ENCODE assay signal across 1 cellular context in genomic region chr10:97407211-97407951, GRCh38.
TF ChIP-seq lines count a peak whose summit lies in the region.

No MANE protein-coding gene starts in this region.

TF ChIP-seq in HepG2, 621 proteins besides CTCF, POLR2A, EP300 and RAD21 (continued from another document and continues in another):
- TF ChIP-seq, protein P1, sequence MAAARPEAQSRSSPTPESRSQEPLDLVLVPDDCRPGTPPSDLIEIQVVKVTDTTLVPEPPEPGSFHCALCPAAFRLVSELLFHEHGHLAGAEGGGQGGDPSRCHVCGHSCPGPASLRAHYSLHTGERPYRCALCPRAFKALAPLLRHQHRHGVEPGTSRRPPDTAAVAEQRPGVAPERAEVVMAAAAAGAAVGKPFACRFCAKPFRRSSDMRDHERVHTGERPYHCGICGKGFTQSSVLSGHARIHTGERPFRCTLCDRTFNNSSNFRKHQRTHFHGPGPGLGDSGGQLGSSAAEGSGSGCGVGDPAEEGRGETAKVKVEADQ (CRISPR knock-in tag; IDR thresholded peaks at IDR 0.05; ENCODE audit: borderline replicate concordance): no peak
- TF ChIP-seq SATB2 (CRISPR knock-in tag; IDR thresholded peaks at IDR 0.05): no peak
- TF ChIP-seq DR1 (CRISPR knock-in tag; IDR thresholded peaks at IDR 0.05): no peak
- TF ChIP-seq NR2F1 (CRISPR knock-in tag; IDR thresholded peaks at IDR 0.05): peak in 1 of 2 experiments; percentile 25; a peak in 1 of 4 replicates
- peak; percentile 23; the same call in 1 of the 2 replicates for TF ChIP-seq ZNF350 (CRISPR knock-in tag; IDR thresholded peaks at IDR 0.05; ENCODE audit: borderline replicate concordance, low read depth)
- TF ChIP-seq ZNF251 (CRISPR knock-in tag; IDR thresholded peaks at IDR 0.05): no peak
- TF ChIP-seq TRIM22 (IDR thresholded peaks at IDR 0.05): no peak
- no peak for TF ChIP-seq ZSCAN22 (CRISPR knock-in tag; IDR thresholded peaks at IDR 0.05)
- no peak for TF ChIP-seq EEA1 (CRISPR knock-in tag; IDR thresholded peaks at IDR 0.05; ENCODE audit: borderline replicate concordance)
- 0 out of 2 replicates have a peak, but pooled peaks have one; percentile 19 for TF ChIP-seq BCL6 (CRISPR knock-in tag; IDR thresholded peaks at IDR 0.05)
- no peak for TF ChIP-seq TCF7 (IDR thresholded peaks at IDR 0.05; ENCODE audit: low read depth)
- TF ChIP-seq ZNF235 (CRISPR knock-in tag; IDR thresholded peaks at IDR 0.05; ENCODE audit: borderline replicate concordance): 0 out of 2 replicates have a peak, but pooled peaks have one; percentile 33
- TF ChIP-seq NCOA5 (CRISPR knock-in tag; IDR thresholded peaks at IDR 0.05): no peak
- TF ChIP-seq ZKSCAN8 (CRISPR knock-in tag; IDR thresholded peaks at IDR 0.05; ENCODE audit: borderline replicate concordance): 0 out of 2 replicates have a peak, but pooled peaks have one; percentile 11
- no peak for TF ChIP-seq GPBP1L1 (CRISPR knock-in tag; IDR thresholded peaks at IDR 0.05)
- TF ChIP-seq, protein P2, sequence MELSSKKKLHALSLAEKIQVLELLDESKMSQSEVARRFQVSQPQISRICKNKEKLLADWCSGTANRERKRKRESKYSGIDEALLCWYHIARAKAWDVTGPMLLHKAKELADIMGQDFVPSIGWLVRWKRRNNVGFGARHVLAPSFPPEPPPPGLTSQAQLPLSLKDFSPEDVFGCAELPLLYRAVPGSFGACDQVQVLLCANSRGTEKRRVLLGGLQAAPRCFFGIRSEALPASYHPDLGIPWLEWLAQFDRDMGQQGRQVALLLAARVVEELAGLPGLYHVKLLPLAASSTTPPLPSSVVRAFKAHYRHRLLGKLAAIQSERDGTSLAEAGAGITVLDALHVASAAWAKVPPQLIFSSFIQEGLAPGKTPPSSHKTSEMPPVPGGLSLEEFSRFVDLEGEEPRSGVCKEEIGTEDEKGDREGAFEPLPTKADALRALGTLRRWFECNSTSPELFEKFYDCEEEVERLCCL (CRISPR knock-in tag; IDR thresholded peaks at IDR 0.05; ENCODE audit: borderline replicate concordance): no peak
- TF ChIP-seq HDAC2 (CRISPR knock-in tag; IDR thresholded peaks at IDR 0.05): peak; percentile 76
- no peak for TF ChIP-seq ZNF260 (CRISPR knock-in tag; IDR thresholded peaks at IDR 0.05; ENCODE audit: borderline replicate concordance, low read depth)
- TF ChIP-seq, protein P3, sequence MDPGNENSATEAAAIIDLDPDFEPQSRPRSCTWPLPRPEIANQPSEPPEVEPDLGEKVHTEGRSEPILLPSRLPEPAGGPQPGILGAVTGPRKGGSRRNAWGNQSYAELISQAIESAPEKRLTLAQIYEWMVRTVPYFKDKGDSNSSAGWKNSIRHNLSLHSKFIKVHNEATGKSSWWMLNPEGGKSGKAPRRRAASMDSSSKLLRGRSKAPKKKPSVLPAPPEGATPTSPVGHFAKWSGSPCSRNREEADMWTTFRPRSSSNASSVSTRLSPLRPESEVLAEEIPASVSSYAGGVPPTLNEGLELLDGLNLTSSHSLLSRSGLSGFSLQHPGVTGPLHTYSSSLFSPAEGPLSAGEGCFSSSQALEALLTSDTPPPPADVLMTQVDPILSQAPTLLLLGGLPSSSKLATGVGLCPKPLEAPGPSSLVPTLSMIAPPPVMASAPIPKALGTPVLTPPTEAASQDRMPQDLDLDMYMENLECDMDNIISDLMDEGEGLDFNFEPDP (CRISPR knock-in tag; conservative IDR thresholded peaks at IDR 0.05): no peak
- TF ChIP-seq, protein P4, sequence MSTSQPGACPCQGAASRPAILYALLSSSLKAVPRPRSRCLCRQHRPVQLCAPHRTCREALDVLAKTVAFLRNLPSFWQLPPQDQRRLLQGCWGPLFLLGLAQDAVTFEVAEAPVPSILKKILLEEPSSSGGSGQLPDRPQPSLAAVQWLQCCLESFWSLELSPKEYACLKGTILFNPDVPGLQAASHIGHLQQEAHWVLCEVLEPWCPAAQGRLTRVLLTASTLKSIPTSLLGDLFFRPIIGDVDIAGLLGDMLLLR (CRISPR knock-in tag; IDR thresholded peaks at IDR 0.05): no peak
- no peak for TF ChIP-seq ZNF136 (CRISPR knock-in tag; IDR thresholded peaks at IDR 0.05; ENCODE audit: low read depth)
- TF ChIP-seq ZNF569 (CRISPR knock-in tag; IDR thresholded peaks at IDR 0.05; ENCODE audit: borderline replicate concordance): no peak
- TF ChIP-seq, protein P5, sequence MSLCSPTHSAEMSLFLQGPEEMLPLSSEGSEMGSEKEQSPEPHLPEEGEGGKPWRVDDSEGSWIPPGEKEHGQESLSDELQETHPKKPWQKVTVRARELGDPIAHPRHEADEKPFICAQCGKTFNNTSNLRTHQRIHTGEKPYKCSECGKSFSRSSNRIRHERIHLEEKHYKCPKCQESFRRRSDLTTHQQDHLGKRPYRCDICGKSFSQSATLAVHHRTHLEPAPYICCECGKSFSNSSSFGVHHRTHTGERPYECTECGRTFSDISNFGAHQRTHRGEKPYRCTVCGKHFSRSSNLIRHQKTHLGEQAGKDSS (CRISPR knock-in tag; IDR thresholded peaks at IDR 0.05; ENCODE audit: borderline replicate concordance, low read depth): no peak; the same call in 1 of the 2 replicates
- TF ChIP-seq SNRNP70 (IDR thresholded peaks at IDR 0.05; ENCODE audit: low read depth, low read length): no peak
- no peak for TF ChIP-seq NAIF1 (CRISPR knock-in tag; IDR thresholded peaks at IDR 0.05; ENCODE audit: borderline replicate concordance)
- TF ChIP-seq, protein P6, sequence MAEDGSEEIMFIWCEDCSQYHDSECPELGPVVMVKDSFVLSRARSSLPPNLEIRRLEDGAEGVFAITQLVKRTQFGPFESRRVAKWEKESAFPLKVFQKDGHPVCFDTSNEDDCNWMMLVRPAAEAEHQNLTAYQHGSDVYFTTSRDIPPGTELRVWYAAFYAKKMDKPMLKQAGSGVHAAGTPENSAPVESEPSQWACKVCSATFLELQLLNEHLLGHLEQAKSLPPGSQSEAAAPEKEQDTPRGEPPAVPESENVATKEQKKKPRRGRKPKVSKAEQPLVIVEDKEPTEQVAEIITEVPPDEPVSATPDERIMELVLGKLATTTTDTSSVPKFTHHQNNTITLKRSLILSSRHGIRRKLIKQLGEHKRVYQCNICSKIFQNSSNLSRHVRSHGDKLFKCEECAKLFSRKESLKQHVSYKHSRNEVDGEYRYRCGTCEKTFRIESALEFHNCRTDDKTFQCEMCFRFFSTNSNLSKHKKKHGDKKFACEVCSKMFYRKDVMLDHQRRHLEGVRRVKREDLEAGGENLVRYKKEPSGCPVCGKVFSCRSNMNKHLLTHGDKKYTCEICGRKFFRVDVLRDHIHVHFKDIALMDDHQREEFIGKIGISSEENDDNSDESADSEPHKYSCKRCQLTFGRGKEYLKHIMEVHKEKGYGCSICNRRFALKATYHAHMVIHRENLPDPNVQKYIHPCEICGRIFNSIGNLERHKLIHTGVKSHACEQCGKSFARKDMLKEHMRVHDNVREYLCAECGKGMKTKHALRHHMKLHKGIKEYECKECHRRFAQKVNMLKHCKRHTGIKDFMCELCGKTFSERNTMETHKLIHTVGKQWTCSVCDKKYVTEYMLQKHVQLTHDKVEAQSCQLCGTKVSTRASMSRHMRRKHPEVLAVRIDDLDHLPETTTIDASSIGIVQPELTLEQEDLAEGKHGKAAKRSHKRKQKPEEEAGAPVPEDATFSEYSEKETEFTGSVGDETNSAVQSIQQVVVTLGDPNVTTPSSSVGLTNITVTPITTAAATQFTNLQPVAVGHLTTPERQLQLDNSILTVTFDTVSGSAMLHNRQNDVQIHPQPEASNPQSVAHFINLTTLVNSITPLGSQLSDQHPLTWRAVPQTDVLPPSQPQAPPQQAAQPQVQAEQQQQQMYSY (CRISPR knock-in tag; IDR thresholded peaks at IDR 0.05): no peak
- no peak for TF ChIP-seq ZNF737 (CRISPR knock-in tag; IDR thresholded peaks at IDR 0.05; ENCODE audit: borderline replicate concordance)
- TF ChIP-seq ZNF335 (CRISPR knock-in tag; IDR thresholded peaks at IDR 0.05): no peak
- TF ChIP-seq SIN3B (IDR thresholded peaks at IDR 0.05; ENCODE audit: low read length): peak; percentile 44; the same call in 1 of the 2 replicates
- TF ChIP-seq ZNF441 (CRISPR knock-in tag; IDR thresholded peaks at IDR 0.05; ENCODE audit: borderline replicate concordance): no peak
- no peak for TF ChIP-seq ZNF577 (CRISPR knock-in tag; IDR thresholded peaks at IDR 0.05; ENCODE audit: borderline replicate concordance, low read depth)
- TF ChIP-seq, protein P7, sequence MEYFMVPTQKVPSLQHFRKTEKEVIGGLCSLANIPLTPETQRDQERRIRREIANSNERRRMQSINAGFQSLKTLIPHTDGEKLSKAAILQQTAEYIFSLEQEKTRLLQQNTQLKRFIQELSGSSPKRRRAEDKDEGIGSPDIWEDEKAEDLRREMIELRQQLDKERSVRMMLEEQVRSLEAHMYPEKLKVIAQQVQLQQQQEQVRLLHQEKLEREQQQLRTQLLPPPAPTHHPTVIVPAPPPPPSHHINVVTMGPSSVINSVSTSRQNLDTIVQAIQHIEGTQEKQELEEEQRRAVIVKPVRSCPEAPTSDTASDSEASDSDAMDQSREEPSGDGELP (IDR thresholded peaks at IDR 0.05; ENCODE audit: borderline replicate concordance, low read depth): peak; percentile 69; the same call in 1 of the 2 replicates
- no peak for TF ChIP-seq MTF2 (CRISPR knock-in tag; IDR thresholded peaks at IDR 0.05; ENCODE audit: borderline replicate concordance)
- no peak for TF ChIP-seq JDP2 (CRISPR knock-in tag; IDR thresholded peaks at IDR 0.05; ENCODE audit: borderline replicate concordance)
- no peak for TF ChIP-seq SRSF9 (IDR thresholded peaks at IDR 0.05; ENCODE audit: borderline replicate concordance, insufficient read depth, low read depth, low read length, poor library complexity, severe bottlenecking)
- no peak for TF ChIP-seq STAT5B (CRISPR knock-in tag; IDR thresholded peaks at IDR 0.05)
- no peak for TF ChIP-seq DPF2 (CRISPR knock-in tag; IDR thresholded peaks at IDR 0.05; ENCODE audit: borderline replicate concordance, low read depth)
- TF ChIP-seq ATAD3A (CRISPR knock-in tag; IDR thresholded peaks at IDR 0.05): no peak
- no peak for TF ChIP-seq HIC2 (CRISPR knock-in tag; IDR thresholded peaks at IDR 0.05; ENCODE audit: low read depth)
- no peak for TF ChIP-seq ZNF7 (CRISPR knock-in tag; IDR thresholded peaks at IDR 0.05)
